Comparison of ENCODE assay signal across 1 cellular context in genomic region chr20:49610701-49611538, GRCh38.
A peak's percentile ranks its signal among the peaks of the same experiment; 100 is the strongest.
TF ChIP-seq lines count a peak whose summit lies in the region.

No MANE protein-coding gene starts in this region.

TF ChIP-seq in HepG2, 621 proteins besides CTCF, POLR2A, EP300 and RAD21 (continued from another document and continues in another):
- no peak for TF ChIP-seq ZHX2 (IDR thresholded peaks at IDR 0.05; ENCODE audit: low read depth)
- TF ChIP-seq ZHX2 (CRISPR knock-in tag; IDR thresholded peaks at IDR 0.05; ENCODE audit: borderline replicate concordance): 0 out of 2 replicates have a peak, but pooled peaks have one; percentile 40
- TF ChIP-seq ZFP62 (CRISPR knock-in tag; IDR thresholded peaks at IDR 0.05): no peak
- TF ChIP-seq ZNF362 (CRISPR knock-in tag; IDR thresholded peaks at IDR 0.05; ENCODE audit: borderline replicate concordance): peak; percentile 38; the same call in 1 of the 2 replicates
- TF ChIP-seq CHD2 (IDR thresholded peaks at IDR 0.05; ENCODE audit: low read depth, low read length): no peak
- TF ChIP-seq POLR2G (IDR thresholded peaks at IDR 0.05; ENCODE audit: low read depth, low read length): no peak
- TF ChIP-seq ZNF747 (CRISPR knock-in tag; IDR thresholded peaks at IDR 0.05; ENCODE audit: borderline replicate concordance): peak; percentile 80; the same call in 1 of the 2 replicates
- TF ChIP-seq KAT2B (IDR thresholded peaks at IDR 0.05; ENCODE audit: borderline replicate concordance, low read depth, low read length): no peak
- TF ChIP-seq NFE2L1 (CRISPR knock-in tag; IDR thresholded peaks at IDR 0.05; ENCODE audit: borderline replicate concordance): no peak
- TF ChIP-seq ZSCAN29 (CRISPR knock-in tag; conservative IDR thresholded peaks at IDR 0.05): peak; percentile 79
- peak; percentile 89; the same call in 1 of the 2 replicates for TF ChIP-seq ZNF724P (CRISPR knock-in tag; IDR thresholded peaks at IDR 0.05; ENCODE audit: borderline replicate concordance)
- TF ChIP-seq CBX1 (IDR thresholded peaks at IDR 0.05; ENCODE audit: low read depth): peak; percentile 95
- TF ChIP-seq MAFG (CRISPR knock-in tag; IDR thresholded peaks at IDR 0.05): no peak
- peak; percentile 71; the same call in 1 of the 2 replicates for TF ChIP-seq ZNF160 (CRISPR knock-in tag; IDR thresholded peaks at IDR 0.05)
- peak; percentile 87 for TF ChIP-seq HIVEP1 (CRISPR knock-in tag; IDR thresholded peaks at IDR 0.05)
- TF ChIP-seq HMGA1 (CRISPR knock-in tag; conservative IDR thresholded peaks at IDR 0.05): no peak
- TF ChIP-seq GZF1 (CRISPR knock-in tag; IDR thresholded peaks at IDR 0.05): no peak
- TF ChIP-seq ZNF20 (CRISPR knock-in tag; IDR thresholded peaks at IDR 0.05): no peak
- peak; percentile 98; the same call in 1 of the 2 replicates for TF ChIP-seq TSC22D2 (CRISPR knock-in tag; IDR thresholded peaks at IDR 0.05; ENCODE audit: borderline replicate concordance)
- TF ChIP-seq ZNF792 (CRISPR knock-in tag; IDR thresholded peaks at IDR 0.05): peak; percentile 83
- no peak for TF ChIP-seq ZNF672 (CRISPR knock-in tag; IDR thresholded peaks at IDR 0.05)
- TF ChIP-seq ZNF496 (CRISPR knock-in tag; IDR thresholded peaks at IDR 0.05; ENCODE audit: insufficient replicate concordance): no peak
- peak; percentile 97 for TF ChIP-seq ZNF713 (CRISPR knock-in tag; IDR thresholded peaks at IDR 0.05)
- peak; percentile 94; the same call in 1 of the 2 replicates for TF ChIP-seq RFXAP (CRISPR knock-in tag; IDR thresholded peaks at IDR 0.05; ENCODE audit: borderline replicate concordance)
- TF ChIP-seq HCFC1 (IDR thresholded peaks at IDR 0.05; ENCODE audit: low read depth, low read length): 0 out of 2 replicates have a peak, but pooled peaks have one; percentile 19
- 0 out of 2 replicates have a peak, but pooled peaks have one; percentile 10 for TF ChIP-seq ZNF746 (CRISPR knock-in tag; IDR thresholded peaks at IDR 0.05)
- peak; percentile 95; the same call in 1 of the 2 replicates for TF ChIP-seq KLF15 (CRISPR knock-in tag; IDR thresholded peaks at IDR 0.05; ENCODE audit: borderline replicate concordance)
- TF ChIP-seq ZNF772 (CRISPR knock-in tag; IDR thresholded peaks at IDR 0.05): peak; percentile 76
- no peak for TF ChIP-seq MTA3 (CRISPR knock-in tag; IDR thresholded peaks at IDR 0.05)
- no peak for TF ChIP-seq MAFK (conservative IDR thresholded peaks at IDR 0.05 in 1 of 2, IDR thresholded peaks at IDR 0.05 in 1 of 2; ENCODE audit: low read length in 2 of 2)
- no peak for TF ChIP-seq ONECUT2 (CRISPR knock-in tag; IDR thresholded peaks at IDR 0.05)
- peak; percentile 72 for TF ChIP-seq SPEN (CRISPR knock-in tag; IDR thresholded peaks at IDR 0.05; ENCODE audit: low read depth)
- no peak; the same call in 1 of the 2 replicates for TF ChIP-seq DZIP1 (CRISPR knock-in tag; IDR thresholded peaks at IDR 0.05)
- TF ChIP-seq ZNF235 (CRISPR knock-in tag; IDR thresholded peaks at IDR 0.05; ENCODE audit: borderline replicate concordance): peak; percentile 95
- TF ChIP-seq E2F2 (CRISPR knock-in tag; IDR thresholded peaks at IDR 0.05; ENCODE audit: borderline replicate concordance): peak; percentile 87; the same call in 1 of the 2 replicates
- TF ChIP-seq KIAA2018 (CRISPR knock-in tag; IDR thresholded peaks at IDR 0.05; ENCODE audit: borderline replicate concordance): no peak
- TF ChIP-seq FOXM1 (CRISPR knock-in tag; IDR thresholded peaks at IDR 0.05): peak; percentile 87
- peak; percentile 87; the same call in 1 of the 2 replicates for TF ChIP-seq ISL2 (CRISPR knock-in tag; IDR thresholded peaks at IDR 0.05)
- TF ChIP-seq KLF13 (CRISPR knock-in tag; IDR thresholded peaks at IDR 0.05): no peak
- TF ChIP-seq NCOR1 (IDR thresholded peaks at IDR 0.05; ENCODE audit: borderline replicate concordance, low read length): 0 out of 2 replicates have a peak, but pooled peaks have one; percentile 27
- TF ChIP-seq ZNF709 (CRISPR knock-in tag; IDR thresholded peaks at IDR 0.05): no peak
- TF ChIP-seq ZSCAN30 (CRISPR knock-in tag; IDR thresholded peaks at IDR 0.05): no peak
- TF ChIP-seq RFX1 (IDR thresholded peaks at IDR 0.05): no peak
